In genomic region chr2:24124003-24124585, GRCh38 we compare ENCODE assay signal across 7 cellular contexts. TPM values are rescaled to one million over a fixed set of nuclear protein-coding genes. Genes with fewer than 3 reads are reported as not detected.
DNase-seq lines count a peak whose midpoint lies in the region; ATAC-seq and TF ChIP-seq lines count a peak whose summit lies in the region.

No MANE protein-coding gene starts in this region.

- H3K79me1 ChIP-seq in mesendoderm (ENCODE audit: low read length) = no peaks in the 10 kb centered on the region

- no peak overlapping the region for H4K5ac ChIP-seq in mesendoderm (ENCODE audit: low read length)

- H3K79me2 ChIP-seq in mammary epithelial cell (ENCODE audit: insufficient read depth, low read length) = no peaks in the 10 kb centered on the region
- no peaks in the 10 kb centered on the region for H3K79me2 ChIP-seq in mesendoderm (ENCODE audit: control insufficient read depth, insufficient read depth, low read length)

- H4K20me1 ChIP-seq in mammary epithelial cell (ENCODE audit: insufficient read depth, low read length) = no peaks in the 10 kb centered on the region

- no TSS peak for BruUV-seq in mammary epithelial cell (replicated peaks; lab: Mats Ljungman, UMichigan)

- H3K4me3 ChIP-seq in GM08714 (ENCODE audit: low read length) (peak overlapping the region; percentile 97), mammary epithelial cell (replicated peaks in 1 of 3; ENCODE audit: insufficient read depth in 1 of 3, low read depth in 2 of 3, low read length in 3 of 3) (peak overlapping the region; percentile 61 to 94 (median 73)), mesendoderm (ENCODE audit: low read length) (peak overlapping the region; percentile 24), vagina (peak overlapping the region; percentile 74 to 81)

- no peak overlapping the region for H3K4ac ChIP-seq in mesendoderm (ENCODE audit: low read depth, low read length)

- peak; percentile 15 for ATAC-seq in GM21737 (IDR thresholded peaks at IDR 0.05; ENCODE audit: unreplicated experiment)
- no peak for ATAC-seq in omental fat pad (ENCODE audit: low FRiP score)

- TF ChIP-seq POLR2A in vagina (IDR thresholded peaks at IDR 0.05) = no peak

- dilution Hi-C loops in mammary epithelial cell (cut with HindIII; ENCODE audit: low sequenced_read_pairs) = no loop called here

- DNase-seq in NCI-H1105 treated with DMSO at 0.1 percent for 48 hours (lab: John Stamatoyannopoulos, UW) = peak; percentile 49
- DNase-seq in mammary epithelial cell = peak; percentile 43
- DNase-seq in mesendoderm = no peak
- no peak for DNase-seq in vagina (ENCODE audit: extremely low spot score in 2 of 2)
- no peak for DNase-seq in omental fat pad (ENCODE audit: low spot score)

- H3K27ac ChIP-seq in mammary epithelial cell (ENCODE audit: insufficient read depth, low read depth, low read length) (peak overlapping the region; percentile 45), mesendoderm (ENCODE audit: low read depth, low read length) (no peak overlapping the region), vagina (peak overlapping the region; percentile 91)

- H3K23ac ChIP-seq in mesendoderm (ENCODE audit: low read length) = no peak overlapping the region

- H4K8ac ChIP-seq in mesendoderm (ENCODE audit: low read depth, low read length) = no peak overlapping the region

- no peak overlapping the region for H2BK15ac ChIP-seq in mesendoderm (replicated peaks; ENCODE audit: low read depth)

- H2BK120ac ChIP-seq in mesendoderm (ENCODE audit: low read depth, low read length) = no peak overlapping the region

- H3K36me3 ChIP-seq in mammary epithelial cell (ENCODE audit: insufficient read depth, low read length) (no peaks in the 10 kb centered on the region), mesendoderm (ENCODE audit: control insufficient read depth, insufficient read depth, low read length) (no peaks in the 10 kb centered on the region), vagina (no peaks in the 10 kb centered on the region)

- H3K9me3 ChIP-seq in mammary epithelial cell (replicated peaks; ENCODE audit: insufficient read depth, low read length) = no peaks in the 10 kb centered on the region
- H3K9me3 ChIP-seq in vagina = no peaks in the 10 kb centered on the region

- peak overlapping the region; percentile 95 for H2AFZ ChIP-seq in mammary epithelial cell (ENCODE audit: low read depth, low read length)

- H3K27me3 ChIP-seq in mammary epithelial cell (ENCODE audit: insufficient read depth, low read length) (no peaks in the 10 kb centered on the region), mesendoderm (ENCODE audit: insufficient read depth, low read length, poor library complexity) (no peaks in the 10 kb centered on the region), vagina (no peaks in the 10 kb centered on the region)

- peak overlapping the region; percentile 96 for H3K56ac ChIP-seq in mesendoderm (ENCODE audit: low read length)

- H2AK5ac ChIP-seq in mesendoderm (ENCODE audit: low read length) = no peak overlapping the region

- H3K4me1 ChIP-seq in mammary epithelial cell (ENCODE audit: insufficient read depth, low read length) (peaks cover 4% of the 10 kb centered on the region), mesendoderm (ENCODE audit: control insufficient read depth, low read depth, low read length) (no peaks in the 10 kb centered on the region), vagina (peaks cover 23% of the 10 kb centered on the region)

- CTCF ChIA-PET in mammary epithelial cell (lab: Charles Lee; ENCODE audit: low non-redundant PET) = no interaction called here

- H3K4me2 ChIP-seq in mammary epithelial cell (ENCODE audit: insufficient read depth, low read depth, low read length) (peak overlapping the region; percentile 85), mesendoderm (ENCODE audit: low read length) (peak overlapping the region; percentile 26)

- H3K9ac ChIP-seq in mammary epithelial cell (ENCODE audit: insufficient read depth, low read length) (peak overlapping the region; percentile 65), mesendoderm (ENCODE audit: low read length) (peak overlapping the region; percentile 64)

- no peak overlapping the region for H3K18ac ChIP-seq in mesendoderm (ENCODE audit: low read length)

- in situ Hi-C loops in mammary epithelial cell (cut with MboI; ENCODE audit: low sequenced_read_pairs in 2 of 2) = no loop called here

- H2BK5ac ChIP-seq in mesendoderm (ENCODE audit: low read length) = no peak overlapping the region

- 20% methylated on average over 7 of the region's 7 CpGs for WGBS in mammary epithelial cell (ENCODE audit: low coverage, missing lambda C conversion rate)
- no CpG with 5 or more reads among the region's 7 CpGs for WGBS in mesendoderm (ENCODE audit: extremely low coverage, insufficient coverage, low lambda C conversion rate)

- TF ChIP-seq CTCF in mammary epithelial cell (conservative IDR thresholded peaks at IDR 0.05 in 1 of 2, IDR thresholded peaks at IDR 0.05 in 1 of 2; ENCODE audit: extremely low read depth in 1 of 2, insufficient read depth in 1 of 2, low read depth in 1 of 2, low read length in 2 of 2) = no peak
- TF ChIP-seq CTCF in vagina (IDR thresholded peaks at IDR 0.05) = no peak
- no peak for TF ChIP-seq CTCF in omental fat pad (IDR thresholded peaks at IDR 0.05)

- intact Hi-C loops in mammary epithelial cell (cut with micrococcal nuclease) = no loop called here
- intact Hi-C loops in vagina (cut with DNase I) = no loop called here

RNA-seq across cellular contexts. Expression of gene FAM228B, which starts 0.8 kb away (rescaled TPM):
- total RNA-seq in mammary epithelial cell = 1 to 10 TPM; 4.1 to 6.5 TPM
- 1.4 TPM for polyA plus RNA-seq in mammary epithelial cell
- polyA minus RNA-seq in mammary epithelial cell = not detected
- 1.1 TPM for polyA plus RNA-seq in mesendoderm (2013, experiment 1 of 2)
- polyA plus RNA-seq in mesendoderm (2013, experiment 2 of 2) = 0.83 TPM
- 16.5 TPM for total RNA-seq in vagina
- total RNA-seq in omental fat pad = 10 to 100 TPM; 13.4 to 21.8 (median 17.0) TPM

RNA-seq across cellular contexts. Expression of gene PFN4, which starts 1.0 kb away (rescaled TPM):
- total RNA-seq in mammary epithelial cell (under 1 TPM; 0.33 to 0.92 TPM), vagina (not detected), omental fat pad (under 1 TPM in 1 of 4 donors, not detected in 3; 0.84 TPM)
- 0.42 TPM for polyA plus RNA-seq in mammary epithelial cell
- polyA minus RNA-seq in mammary epithelial cell = not detected
- 0.22 TPM for polyA plus RNA-seq in mesendoderm (2013, experiment 1 of 2)
- polyA plus RNA-seq in mesendoderm (2013, experiment 2 of 2) = 0.17 TPM

RNA-seq across cellular contexts. Expression of gene TP53I3, which starts 39.5 kb away (rescaled TPM):
- total RNA-seq in mammary epithelial cell (10 to 100 TPM; 75.3 to 85.8 TPM), vagina (31.9 TPM), omental fat pad (10 to 100 TPM; 11.3 to 44.9 (median 17.2) TPM)
- polyA plus RNA-seq in mammary epithelial cell = 89.8 TPM
- 68.7 TPM for polyA minus RNA-seq in mammary epithelial cell
- polyA plus RNA-seq in mesendoderm (2013, experiment 1 of 2) = 23.7 TPM
- polyA plus RNA-seq in mesendoderm (2013, experiment 2 of 2) = 22.9 TPM

RNA-seq across cellular contexts. Expression of gene SF3B6, which starts 48.0 kb away (rescaled TPM):
- 100 to 1,000 TPM; 101 to 106 TPM for total RNA-seq in mammary epithelial cell
- polyA plus RNA-seq in mammary epithelial cell = 156 TPM
- 37.1 TPM for polyA minus RNA-seq in mammary epithelial cell
- polyA plus RNA-seq in mesendoderm (2013, experiment 1 of 2) = 242 TPM
- 249 TPM for polyA plus RNA-seq in mesendoderm (2013, experiment 2 of 2)
- 82.3 TPM for total RNA-seq in vagina
- total RNA-seq in omental fat pad = 10 to 100 TPM; 80.8 to 91.4 (median 89.2) TPM

RNA-seq across cellular contexts. Expression of gene FAM228A, which starts 50.8 kb away (rescaled TPM):
- total RNA-seq in mammary epithelial cell (not detected), vagina (0.98 TPM), omental fat pad (1 to 10 TPM in 3 of 4 donors, under 1 TPM in 1; 0.88 to 3.8 (median 2.4) TPM)
- polyA plus RNA-seq in mammary epithelial cell = not detected
- not detected for polyA minus RNA-seq in mammary epithelial cell
- polyA plus RNA-seq in mesendoderm (2013, experiment 1 of 2) = 0.03 TPM
- not detected for polyA plus RNA-seq in mesendoderm (2013, experiment 2 of 2)

Comparison
In these comparisons a context has a peak if more than half of its experiments do, and no peak if none do; other contexts are left out.
1. H3K4me3 ChIP-seq: peak in every context shown above with its lines; median percentile 97 in GM08714; 78 in vagina; 73 in mammary epithelial cell; 24 in mesendoderm.
2. DNase-seq: peak in NCI-H1105 treated with DMSO at 0.1 percent for 48 hours (single experiment) and mammary epithelial cell (single experiment); none in mesendoderm (single experiment), vagina (0 of 2) and omental fat pad (single experiment).